Comparison of ENCODE assay signal across 25 cellular contexts in genomic region chr6:16251706-16252105, GRCh38.
"Had no signal": no experiment of that assay in that cellular context is flagged by ENCODE, and none has a peak within 500 bp of the region (broad histone marks: within the 10 kb centered on the region; RNA-seq: fewer than 3 reads in every experiment).

No MANE protein-coding gene starts in this region.

- H3K4me1 Mint-ChIP-seq: activated CD4-positive, alpha-beta T cell treated with anti-CD3 and anti-CD28 coated beads for 36 hours had no signal

- H3K27ac Mint-ChIP-seq: activated CD4-positive, alpha-beta T cell treated with anti-CD3 and anti-CD28 coated beads for 36 hours; activated naive CD8-positive, alpha-beta T cell; nephron; T-helper 2 cell treated with Interferon-gamma antibody and Interleukin-4, amounts not matched to agents 5 μg/mL and 100 μg/mL, for 36 hours had no signal

- H3K27me3 Mint-ChIP-seq: activated CD4-positive, alpha-beta T cell treated with anti-CD3 and anti-CD28 coated beads for 36 hours; activated naive CD8-positive, alpha-beta T cell had no signal

- H3K9me3 Mint-ChIP-seq: immature natural killer cell; nephron; T-helper 2 cell treated with Interferon-gamma antibody and Interleukin-4, amounts not matched to agents 5 μg/mL and 100 μg/mL, for 36 hours had no signal

- H3K36me3 Mint-ChIP-seq: immature natural killer cell had no signal

- DNase-seq: activated CD4-positive, alpha-beta T cell treated with anti-CD3 and anti-CD28 coated beads for 36 hours; activated CD4-positive, alpha-beta T cell treated with anti-CD3 and anti-CD28 coated beads, Interleukin-2, amount 50 U/mL, for 48 hours; activated CD4-positive, CD25-positive, alpha-beta regulatory T cell; activated CD8-positive, alpha-beta memory T cell treated with anti-CD3 and anti-CD28 coated beads for 24 hours; activated effector memory CD4-positive, alpha-beta T cell treated with Interleukin-2 at 50 U/mL for 16 hours; activated naive CD4-positive, alpha-beta T cell treated with Interleukin-2 at 50 U/mL for 16 hours; anterior cingulate cortex; cerebellar nuclear complex; colonic mucosa; effector CD8-positive, alpha-beta T cell; erythroblast; head of caudate nucleus; hippocampal formation; immature natural killer cell; left ventricle myocardium inferior; right lobe of liver; stimulated activated CD4-positive, alpha-beta T cell treated with anti-CD3 and anti-CD28 coated beads, Interleukin-2, amount 100 ng/mL, for 48 hours; stimulated activated naive CD4-positive, alpha-beta T cell treated with Interleukin-2 at 50 U/mL for 16 hours; T-helper 1 cell had no signal

- ATAC-seq: activated CD4-positive, alpha-beta T cell treated with anti-CD3 and anti-CD28 coated beads for 36 hours; right lobe of liver had no signal

- H3K4me3 Mint-ChIP-seq: activated CD4-positive, alpha-beta T cell treated with anti-CD3 and anti-CD28 coated beads for 36 hours; activated naive CD8-positive, alpha-beta T cell; nephron; T-helper 2 cell treated with Interferon-gamma antibody and Interleukin-4, amounts not matched to agents 5 μg/mL and 100 μg/mL, for 36 hours had no signal

- H3K4me3 ChIP-seq: cardiac muscle cell, colonic mucosa, left ventricle myocardium inferior, lung, right lobe of liver, tibial nerve had no signal
